In the genomic region with DNA sequence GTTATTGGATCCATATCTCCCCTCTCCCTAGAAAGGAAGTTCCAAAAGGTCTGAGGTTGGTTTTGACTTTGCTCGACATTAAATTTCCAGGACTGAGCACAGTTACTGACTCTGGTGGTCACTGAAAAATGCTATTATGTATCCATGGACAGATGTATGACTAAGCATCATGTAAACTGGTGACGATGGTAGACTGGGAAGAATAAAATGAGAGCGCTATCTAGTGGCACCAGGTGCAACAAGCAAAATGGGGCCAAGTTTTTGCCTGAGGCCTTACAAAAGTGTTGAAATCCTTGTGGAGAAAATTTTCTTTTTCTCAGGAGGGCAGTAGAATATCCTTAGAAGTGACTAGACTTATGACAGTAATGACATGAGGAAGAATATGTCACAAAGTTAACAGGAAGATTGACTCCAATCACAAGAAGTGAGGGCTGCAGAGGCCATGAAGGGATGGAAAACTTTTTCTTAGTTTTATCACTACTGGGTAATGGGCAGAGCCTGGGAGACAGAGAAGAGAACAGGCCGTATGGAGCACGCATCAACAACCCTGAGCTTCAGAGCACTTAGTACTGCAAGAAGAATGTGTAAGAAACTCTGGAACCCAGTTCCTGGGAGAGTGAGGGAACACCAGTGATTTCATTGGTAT, we compare ENCODE assay signal across 1 cellular context.
TF ChIP-seq lines count a peak whose summit lies in the region.

No MANE protein-coding gene starts in this region.

TF ChIP-seq in HepG2, 621 proteins besides CTCF, POLR2A, EP300 and RAD21 (continued from another document and continues in another):
- TF ChIP-seq, protein P1, sequence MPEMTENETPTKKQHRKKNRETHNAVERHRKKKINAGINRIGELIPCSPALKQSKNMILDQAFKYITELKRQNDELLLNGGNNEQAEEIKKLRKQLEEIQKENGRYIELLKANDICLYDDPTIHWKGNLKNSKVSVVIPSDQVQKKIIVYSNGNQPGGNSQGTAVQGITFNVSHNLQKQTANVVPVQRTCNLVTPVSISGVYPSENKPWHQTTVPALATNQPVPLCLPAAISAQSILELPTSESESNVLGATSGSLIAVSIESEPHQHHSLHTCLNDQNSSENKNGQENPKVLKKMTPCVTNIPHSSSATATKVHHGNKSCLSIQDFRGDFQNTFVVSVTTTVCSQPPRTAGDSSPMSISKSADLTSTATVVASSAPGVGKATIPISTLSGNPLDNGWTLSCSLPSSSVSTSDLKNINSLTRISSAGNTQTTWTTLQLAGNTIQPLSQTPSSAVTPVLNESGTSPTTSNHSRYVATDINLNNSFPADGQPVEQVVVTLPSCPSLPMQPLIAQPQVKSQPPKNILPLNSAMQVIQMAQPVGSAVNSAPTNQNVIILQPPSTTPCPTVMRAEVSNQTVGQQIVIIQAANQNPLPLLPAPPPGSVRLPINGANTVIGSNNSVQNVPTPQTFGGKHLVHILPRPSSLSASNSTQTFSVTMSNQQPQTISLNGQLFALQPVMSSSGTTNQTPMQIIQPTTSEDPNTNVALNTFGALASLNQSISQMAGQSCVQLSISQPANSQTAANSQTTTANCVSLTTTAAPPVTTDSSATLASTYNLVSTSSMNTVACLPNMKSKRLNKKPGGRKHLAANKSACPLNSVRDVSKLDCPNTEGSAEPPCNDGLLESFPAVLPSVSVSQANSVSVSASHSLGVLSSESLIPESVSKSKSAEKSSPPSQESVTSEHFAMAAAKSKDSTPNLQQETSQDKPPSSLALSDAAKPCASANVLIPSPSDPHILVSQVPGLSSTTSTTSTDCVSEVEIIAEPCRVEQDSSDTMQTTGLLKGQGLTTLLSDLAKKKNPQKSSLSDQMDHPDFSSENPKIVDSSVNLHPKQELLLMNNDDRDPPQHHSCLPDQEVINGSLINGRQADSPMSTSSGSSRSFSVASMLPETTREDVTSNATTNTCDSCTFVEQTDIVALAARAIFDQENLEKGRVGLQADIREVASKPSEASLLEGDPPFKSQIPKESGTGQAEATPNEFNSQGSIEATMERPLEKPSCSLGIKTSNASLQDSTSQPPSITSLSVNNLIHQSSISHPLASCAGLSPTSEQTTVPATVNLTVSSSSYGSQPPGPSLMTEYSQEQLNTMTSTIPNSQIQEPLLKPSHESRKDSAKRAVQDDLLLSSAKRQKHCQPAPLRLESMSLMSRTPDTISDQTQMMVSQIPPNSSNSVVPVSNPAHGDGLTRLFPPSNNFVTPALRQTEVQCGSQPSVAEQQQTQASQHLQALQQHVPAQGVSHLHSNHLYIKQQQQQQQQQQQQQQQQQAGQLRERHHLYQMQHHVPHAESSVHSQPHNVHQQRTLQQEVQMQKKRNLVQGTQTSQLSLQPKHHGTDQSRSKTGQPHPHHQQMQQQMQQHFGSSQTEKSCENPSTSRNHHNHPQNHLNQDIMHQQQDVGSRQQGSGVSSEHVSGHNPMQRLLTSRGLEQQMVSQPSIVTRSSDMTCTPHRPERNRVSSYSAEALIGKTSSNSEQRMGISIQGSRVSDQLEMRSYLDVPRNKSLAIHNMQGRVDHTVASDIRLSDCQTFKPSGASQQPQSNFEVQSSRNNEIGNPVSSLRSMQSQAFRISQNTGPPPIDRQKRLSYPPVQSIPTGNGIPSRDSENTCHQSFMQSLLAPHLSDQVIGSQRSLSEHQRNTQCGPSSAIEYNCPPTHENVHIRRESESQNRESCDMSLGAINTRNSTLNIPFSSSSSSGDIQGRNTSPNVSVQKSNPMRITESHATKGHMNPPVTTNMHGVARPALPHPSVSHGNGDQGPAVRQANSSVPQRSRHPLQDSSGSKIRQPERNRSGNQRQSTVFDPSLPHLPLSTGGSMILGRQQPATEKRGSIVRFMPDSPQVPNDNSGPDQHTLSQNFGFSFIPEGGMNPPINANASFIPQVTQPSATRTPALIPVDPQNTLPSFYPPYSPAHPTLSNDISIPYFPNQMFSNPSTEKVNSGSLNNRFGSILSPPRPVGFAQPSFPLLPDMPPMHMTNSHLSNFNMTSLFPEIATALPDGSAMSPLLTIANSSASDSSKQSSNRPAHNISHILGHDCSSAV (CRISPR knock-in tag; IDR thresholded peaks at IDR 0.05; ENCODE audit: borderline replicate concordance) = no peak
- TF ChIP-seq, protein P2, sequence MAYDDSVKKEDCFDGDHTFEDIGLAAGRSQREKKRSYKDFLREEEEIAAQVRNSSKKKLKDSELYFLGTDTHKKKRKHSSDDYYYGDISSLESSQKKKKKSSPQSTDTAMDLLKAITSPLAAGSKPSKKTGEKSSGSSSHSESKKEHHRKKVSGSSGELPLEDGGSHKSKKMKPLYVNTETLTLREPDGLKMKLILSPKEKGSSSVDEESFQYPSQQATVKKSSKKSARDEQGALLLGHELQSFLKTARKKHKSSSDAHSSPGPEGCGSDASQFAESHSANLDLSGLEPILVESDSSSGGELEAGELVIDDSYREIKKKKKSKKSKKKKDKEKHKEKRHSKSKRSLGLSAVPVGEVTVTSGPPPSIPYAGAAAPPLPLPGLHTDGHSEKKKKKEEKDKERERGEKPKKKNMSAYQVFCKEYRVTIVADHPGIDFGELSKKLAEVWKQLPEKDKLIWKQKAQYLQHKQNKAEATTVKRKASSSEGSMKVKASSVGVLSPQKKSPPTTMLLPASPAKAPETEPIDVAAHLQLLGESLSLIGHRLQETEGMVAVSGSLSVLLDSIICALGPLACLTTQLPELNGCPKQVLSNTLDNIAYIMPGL (CRISPR knock-in tag; IDR thresholded peaks at IDR 0.05; ENCODE audit: borderline replicate concordance in 1 of 2, low read depth in 1 of 2) = 0 out of 4 replicates have a peak, but pooled peaks have one; percentile 39 to 40
- TF ChIP-seq ZNF558 (CRISPR knock-in tag; IDR thresholded peaks at IDR 0.05; ENCODE audit: borderline replicate concordance) = no peak
- no peak for TF ChIP-seq SETDB1 (CRISPR knock-in tag; IDR thresholded peaks at IDR 0.05; ENCODE audit: borderline replicate concordance)
- no peak for TF ChIP-seq BCL6 (CRISPR knock-in tag; IDR thresholded peaks at IDR 0.05)
- no peak for TF ChIP-seq FLYWCH1 (CRISPR knock-in tag; IDR thresholded peaks at IDR 0.05)
- peak; percentile 71; the same call in 1 of the 2 replicates for TF ChIP-seq NFE2L2 (IDR thresholded peaks at IDR 0.05; ENCODE audit: low read length)
- no peak for TF ChIP-seq ZNF33B (CRISPR knock-in tag; IDR thresholded peaks at IDR 0.05)
- TF ChIP-seq, protein P3, sequence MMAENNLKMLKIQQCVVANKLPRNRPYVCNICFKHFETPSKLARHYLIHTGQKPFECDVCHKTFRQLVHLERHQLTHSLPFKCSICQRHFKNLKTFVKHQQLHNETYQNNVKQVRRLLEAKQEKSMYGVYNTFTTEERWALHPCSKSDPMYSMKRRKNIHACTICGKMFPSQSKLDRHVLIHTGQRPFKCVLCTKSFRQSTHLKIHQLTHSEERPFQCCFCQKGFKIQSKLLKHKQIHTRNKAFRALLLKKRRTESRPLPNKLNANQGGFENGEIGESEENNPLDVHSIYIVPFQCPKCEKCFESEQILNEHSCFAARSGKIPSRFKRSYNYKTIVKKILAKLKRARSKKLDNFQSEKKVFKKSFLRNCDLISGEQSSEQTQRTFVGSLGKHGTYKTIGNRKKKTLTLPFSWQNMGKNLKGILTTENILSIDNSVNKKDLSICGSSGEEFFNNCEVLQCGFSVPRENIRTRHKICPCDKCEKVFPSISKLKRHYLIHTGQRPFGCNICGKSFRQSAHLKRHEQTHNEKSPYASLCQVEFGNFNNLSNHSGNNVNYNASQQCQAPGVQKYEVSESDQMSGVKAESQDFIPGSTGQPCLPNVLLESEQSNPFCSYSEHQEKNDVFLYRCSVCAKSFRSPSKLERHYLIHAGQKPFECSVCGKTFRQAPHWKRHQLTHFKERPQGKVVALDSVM (CRISPR knock-in tag; IDR thresholded peaks at IDR 0.05) = no peak
- TF ChIP-seq ZBTB7B (CRISPR knock-in tag; IDR thresholded peaks at IDR 0.05) = no peak
- TF ChIP-seq, protein P4, sequence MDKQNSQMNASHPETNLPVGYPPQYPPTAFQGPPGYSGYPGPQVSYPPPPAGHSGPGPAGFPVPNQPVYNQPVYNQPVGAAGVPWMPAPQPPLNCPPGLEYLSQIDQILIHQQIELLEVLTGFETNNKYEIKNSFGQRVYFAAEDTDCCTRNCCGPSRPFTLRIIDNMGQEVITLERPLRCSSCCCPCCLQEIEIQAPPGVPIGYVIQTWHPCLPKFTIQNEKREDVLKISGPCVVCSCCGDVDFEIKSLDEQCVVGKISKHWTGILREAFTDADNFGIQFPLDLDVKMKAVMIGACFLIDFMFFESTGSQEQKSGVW (CRISPR knock-in tag; IDR thresholded peaks at IDR 0.05; ENCODE audit: borderline replicate concordance) = no peak
- no peak for TF ChIP-seq RNF2 (conservative IDR thresholded peaks at IDR 0.05; ENCODE audit: low read depth)
- TF ChIP-seq, protein P5, sequence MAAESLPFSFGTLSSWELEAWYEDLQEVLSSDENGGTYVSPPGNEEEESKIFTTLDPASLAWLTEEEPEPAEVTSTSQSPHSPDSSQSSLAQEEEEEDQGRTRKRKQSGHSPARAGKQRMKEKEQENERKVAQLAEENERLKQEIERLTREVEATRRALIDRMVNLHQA (CRISPR knock-in tag; IDR thresholded peaks at IDR 0.05) = no peak
- TF ChIP-seq PAWR (CRISPR knock-in tag; IDR thresholded peaks at IDR 0.05; ENCODE audit: borderline replicate concordance) = no peak
- no peak for TF ChIP-seq FIP1L1 (IDR thresholded peaks at IDR 0.05; ENCODE audit: borderline replicate concordance, insufficient read depth, low read depth, low read length)
- TF ChIP-seq, protein P6, sequence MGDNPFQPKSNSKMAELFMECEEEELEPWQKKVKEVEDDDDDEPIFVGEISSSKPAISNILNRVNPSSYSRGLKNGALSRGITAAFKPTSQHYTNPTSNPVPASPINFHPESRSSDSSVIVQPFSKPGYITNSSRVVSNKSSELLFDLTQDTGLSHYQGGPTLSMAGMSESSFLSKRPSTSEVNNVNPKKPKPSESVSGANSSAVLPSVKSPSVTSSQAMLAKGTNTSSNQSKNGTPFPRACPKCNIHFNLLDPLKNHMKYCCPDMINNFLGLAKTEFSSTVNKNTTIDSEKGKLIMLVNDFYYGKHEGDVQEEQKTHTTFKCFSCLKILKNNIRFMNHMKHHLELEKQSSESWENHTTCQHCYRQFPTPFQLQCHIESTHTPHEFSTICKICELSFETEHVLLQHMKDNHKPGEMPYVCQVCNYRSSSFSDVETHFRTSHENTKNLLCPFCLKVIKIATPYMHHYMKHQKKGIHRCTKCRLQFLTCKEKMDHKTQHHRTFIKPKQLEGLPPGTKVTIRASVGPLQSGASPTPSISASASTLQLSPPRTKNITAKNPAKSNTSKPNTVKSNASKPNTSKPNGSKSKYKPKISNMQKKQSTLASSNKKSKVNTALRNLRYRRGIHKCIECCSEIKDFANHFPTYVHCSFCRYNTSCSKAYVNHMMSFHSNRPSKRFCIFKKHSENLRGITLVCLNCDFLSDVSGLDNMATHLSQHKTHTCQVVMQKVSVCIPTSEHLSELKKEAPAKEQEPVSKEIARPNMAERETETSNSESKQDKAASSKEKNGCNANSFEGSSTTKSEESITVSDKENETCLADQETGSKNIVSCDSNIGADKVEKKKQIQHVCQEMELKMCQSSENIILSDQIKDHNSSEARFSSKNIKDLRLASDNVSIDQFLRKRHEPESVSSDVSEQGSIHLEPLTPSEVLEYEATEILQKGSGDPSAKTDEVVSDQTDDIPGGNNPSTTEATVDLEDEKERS (CRISPR knock-in tag; IDR thresholded peaks at IDR 0.05) = no peak
- TF ChIP-seq, protein P7, sequence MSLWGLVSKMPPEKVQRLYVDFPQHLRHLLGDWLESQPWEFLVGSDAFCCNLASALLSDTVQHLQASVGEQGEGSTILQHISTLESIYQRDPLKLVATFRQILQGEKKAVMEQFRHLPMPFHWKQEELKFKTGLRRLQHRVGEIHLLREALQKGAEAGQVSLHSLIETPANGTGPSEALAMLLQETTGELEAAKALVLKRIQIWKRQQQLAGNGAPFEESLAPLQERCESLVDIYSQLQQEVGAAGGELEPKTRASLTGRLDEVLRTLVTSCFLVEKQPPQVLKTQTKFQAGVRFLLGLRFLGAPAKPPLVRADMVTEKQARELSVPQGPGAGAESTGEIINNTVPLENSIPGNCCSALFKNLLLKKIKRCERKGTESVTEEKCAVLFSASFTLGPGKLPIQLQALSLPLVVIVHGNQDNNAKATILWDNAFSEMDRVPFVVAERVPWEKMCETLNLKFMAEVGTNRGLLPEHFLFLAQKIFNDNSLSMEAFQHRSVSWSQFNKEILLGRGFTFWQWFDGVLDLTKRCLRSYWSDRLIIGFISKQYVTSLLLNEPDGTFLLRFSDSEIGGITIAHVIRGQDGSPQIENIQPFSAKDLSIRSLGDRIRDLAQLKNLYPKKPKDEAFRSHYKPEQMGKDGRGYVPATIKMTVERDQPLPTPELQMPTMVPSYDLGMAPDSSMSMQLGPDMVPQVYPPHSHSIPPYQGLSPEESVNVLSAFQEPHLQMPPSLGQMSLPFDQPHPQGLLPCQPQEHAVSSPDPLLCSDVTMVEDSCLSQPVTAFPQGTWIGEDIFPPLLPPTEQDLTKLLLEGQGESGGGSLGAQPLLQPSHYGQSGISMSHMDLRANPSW (CRISPR knock-in tag; IDR thresholded peaks at IDR 0.05; ENCODE audit: borderline replicate concordance) = no peak
- TF ChIP-seq ZNF709 (CRISPR knock-in tag; IDR thresholded peaks at IDR 0.05) = no peak
- TF ChIP-seq ZNF121 (CRISPR knock-in tag; IDR thresholded peaks at IDR 0.05) = no peak
- TF ChIP-seq TCF7 (IDR thresholded peaks at IDR 0.05; ENCODE audit: low read depth) = no peak
- no peak for TF ChIP-seq ZNF546 (CRISPR knock-in tag; conservative IDR thresholded peaks at IDR 0.05)
- no peak for TF ChIP-seq SPEN (CRISPR knock-in tag; IDR thresholded peaks at IDR 0.05; ENCODE audit: low read depth)
- TF ChIP-seq HNF4A (CRISPR knock-in tag; IDR thresholded peaks at IDR 0.05) = no peak
- no peak for TF ChIP-seq GABPA (IDR thresholded peaks at IDR 0.05; ENCODE audit: low read depth, low read length)
- TF ChIP-seq GABPA (CRISPR knock-in tag; IDR thresholded peaks at IDR 0.05; ENCODE audit: low read depth) = no peak
- TF ChIP-seq, protein P8, sequence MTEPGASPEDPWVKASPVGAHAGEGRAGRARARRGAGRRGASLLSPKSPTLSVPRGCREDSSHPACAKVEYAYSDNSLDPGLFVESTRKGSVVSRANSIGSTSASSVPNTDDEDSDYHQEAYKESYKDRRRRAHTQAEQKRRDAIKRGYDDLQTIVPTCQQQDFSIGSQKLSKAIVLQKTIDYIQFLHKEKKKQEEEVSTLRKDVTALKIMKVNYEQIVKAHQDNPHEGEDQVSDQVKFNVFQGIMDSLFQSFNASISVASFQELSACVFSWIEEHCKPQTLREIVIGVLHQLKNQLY (CRISPR knock-in tag; IDR thresholded peaks at IDR 0.05) = no peak
- no peak for TF ChIP-seq ZSCAN22 (CRISPR knock-in tag; IDR thresholded peaks at IDR 0.05)
- TF ChIP-seq CEBPB (IDR thresholded peaks at IDR 0.05; ENCODE audit: borderline replicate concordance, low read depth, low read length) = peak; percentile 26; the same call in 1 of the 2 replicates
- TF ChIP-seq TOE1 (CRISPR knock-in tag; IDR thresholded peaks at IDR 0.05) = no peak
- TF ChIP-seq ZNF484 (CRISPR knock-in tag; IDR thresholded peaks at IDR 0.05; ENCODE audit: borderline replicate concordance, low read depth) = no peak
- TF ChIP-seq, protein P9, sequence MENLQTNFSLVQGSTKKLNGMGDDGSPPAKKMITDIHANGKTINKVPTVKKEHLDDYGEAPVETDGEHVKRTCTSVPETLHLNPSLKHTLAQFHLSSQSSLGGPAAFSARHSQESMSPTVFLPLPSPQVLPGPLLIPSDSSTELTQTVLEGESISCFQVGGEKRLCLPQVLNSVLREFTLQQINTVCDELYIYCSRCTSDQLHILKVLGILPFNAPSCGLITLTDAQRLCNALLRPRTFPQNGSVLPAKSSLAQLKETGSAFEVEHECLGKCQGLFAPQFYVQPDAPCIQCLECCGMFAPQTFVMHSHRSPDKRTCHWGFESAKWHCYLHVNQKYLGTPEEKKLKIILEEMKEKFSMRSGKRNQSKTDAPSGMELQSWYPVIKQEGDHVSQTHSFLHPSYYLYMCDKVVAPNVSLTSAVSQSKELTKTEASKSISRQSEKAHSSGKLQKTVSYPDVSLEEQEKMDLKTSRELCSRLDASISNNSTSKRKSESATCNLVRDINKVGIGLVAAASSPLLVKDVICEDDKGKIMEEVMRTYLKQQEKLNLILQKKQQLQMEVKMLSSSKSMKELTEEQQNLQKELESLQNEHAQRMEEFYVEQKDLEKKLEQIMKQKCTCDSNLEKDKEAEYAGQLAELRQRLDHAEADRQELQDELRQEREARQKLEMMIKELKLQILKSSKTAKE (CRISPR knock-in tag; IDR thresholded peaks at IDR 0.05; ENCODE audit: borderline replicate concordance) = no peak
- no peak for TF ChIP-seq ZNF577 (CRISPR knock-in tag; IDR thresholded peaks at IDR 0.05; ENCODE audit: borderline replicate concordance, low read depth)
